8 cellular contexts compared by ENCODE assay signal in the genomic region with DNA sequence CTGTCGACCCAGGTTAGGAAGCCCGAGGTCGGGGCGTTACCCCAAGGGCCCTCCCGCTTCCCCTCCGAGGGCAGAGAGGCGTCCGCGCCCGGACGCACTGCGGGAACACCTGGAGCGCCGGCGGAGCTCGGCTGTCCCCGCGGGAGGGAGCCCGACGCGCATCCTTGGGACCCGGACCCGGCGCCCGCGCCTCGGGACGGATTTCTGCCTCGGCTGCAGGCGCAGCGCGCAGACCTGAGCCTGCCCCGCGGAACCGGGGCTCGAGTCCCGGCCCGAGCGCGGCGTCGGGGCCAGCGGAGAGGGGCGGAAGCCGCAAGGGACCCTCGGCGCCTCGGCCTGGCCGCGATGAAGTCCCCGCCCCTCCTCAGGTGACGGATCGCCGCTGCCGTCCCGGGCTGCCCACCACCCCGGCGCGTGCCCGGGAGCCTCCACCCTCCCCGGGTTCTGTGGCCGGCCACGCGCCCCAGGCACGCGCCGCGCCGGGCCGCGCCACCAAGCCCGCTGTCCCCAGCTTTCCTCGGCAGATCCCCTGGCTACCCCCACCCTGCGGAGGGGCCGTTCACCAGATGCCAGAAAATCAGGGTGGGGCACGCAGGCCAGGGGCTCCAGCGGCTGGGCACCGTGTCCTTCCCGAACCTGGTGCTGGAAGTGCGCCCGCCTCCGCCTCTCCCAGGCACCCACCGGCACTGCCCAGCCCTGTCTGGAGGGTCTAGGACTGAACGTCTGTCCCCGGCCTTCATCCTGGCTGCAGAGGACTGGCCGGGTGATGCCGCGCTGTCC. TPM values are rescaled to one million over a fixed set of nuclear protein-coding genes. Genes with fewer than 3 reads are reported as not detected.
DNase-seq lines count a peak whose midpoint lies in the region; ATAC-seq and TF ChIP-seq lines count a peak whose summit lies in the region.

No MANE protein-coding gene starts in this region.

- H3K4me1 ChIP-seq in left ventricle myocardium inferior (peaks cover 25% of the 10 kb centered on the region), BE2C (no peaks in the 10 kb centered on the region)

- H3K36me3 ChIP-seq in left ventricle myocardium inferior = no peaks in the 10 kb centered on the region
- no peaks in the 10 kb centered on the region for H3K36me3 ChIP-seq in BE2C

- H3K4me3 ChIP-seq in left ventricle myocardium inferior (peak overlapping the region; percentile 57), skin epidermis (peak overlapping the region; percentile 34 to 56 (median 41)), BE2C (ENCODE audit: low read depth, low read length) (no peak overlapping the region; the same call in 1 of the 2 replicates)

- H3K36me3 Mint-ChIP-seq in CD14-positive monocyte = peaks cover 3 to 4% of the 10 kb centered on the region in 2 donors
- H3K36me3 Mint-ChIP-seq in activated CD4-positive, alpha-beta T cell treated with anti-CD3 and anti-CD28 coated beads, Interleukin-2, amount 10 ng/mL, durations not matched to agents 24 days and 14 days (ENCODE audit: low read depth) = peaks cover 16% of the 10 kb centered on the region

- DNase-seq in CD14-positive monocyte (ENCODE audit: low spot score) = no peak
- no peak for DNase-seq in activated CD4-positive, alpha-beta T cell treated with anti-CD3 and anti-CD28 coated beads, Interleukin-2, amount 10 ng/mL, durations not matched to agents 24 days and 14 days
- no peak for DNase-seq in left ventricle myocardium inferior
- DNase-seq in BE2C = no peak

- H3K27ac ChIP-seq in left ventricle myocardium inferior (replicated peaks) (no peak overlapping the region), skin epidermis (peak overlapping the region in 5 of 21 experiments; percentile 2 to 38 (median 10))

- peak overlapping the region; percentile 73 to 87 for H3K4me3 Mint-ChIP-seq in CD14-positive monocyte
- peak overlapping the region; percentile 98 for H3K4me3 Mint-ChIP-seq in activated CD4-positive, alpha-beta T cell treated with anti-CD3 and anti-CD28 coated beads, Interleukin-2, amount 10 ng/mL, durations not matched to agents 24 days and 14 days

- peaks cover 0 to 21% (median 16%) of the 10 kb centered on the region in 7 donors for H3K9me3 Mint-ChIP-seq in CD14-positive monocyte
- peaks cover 3% of the 10 kb centered on the region for H3K9me3 Mint-ChIP-seq in activated CD4-positive, alpha-beta T cell treated with anti-CD3 and anti-CD28 coated beads, Interleukin-2, amount 10 ng/mL, durations not matched to agents 24 days and 14 days

- H3K27me3 Mint-ChIP-seq in CD14-positive monocyte (ENCODE audit: low read depth in 3 of 3) = peaks cover 77 to 97% (median 89%) of the 10 kb centered on the region in 3 donors
- peaks cover 3% of the 10 kb centered on the region for H3K27me3 Mint-ChIP-seq in activated CD4-positive, alpha-beta T cell treated with anti-CD3 and anti-CD28 coated beads, Interleukin-2, amount 10 ng/mL, durations not matched to agents 24 days and 14 days

- no peak overlapping the region for H3K27ac Mint-ChIP-seq in CD14-positive monocyte
- H3K27ac Mint-ChIP-seq in activated CD4-positive, alpha-beta T cell treated with anti-CD3 and anti-CD28 coated beads, Interleukin-2, amount 10 ng/mL, durations not matched to agents 24 days and 14 days = peak overlapping the region; percentile 93

- TF ChIP-seq CTCF in CD14-positive monocyte (IDR thresholded peaks at IDR 0.05) (no peak), left ventricle myocardium inferior (IDR thresholded peaks at IDR 0.05; ENCODE audit: borderline replicate concordance) (no peak), BE2C (IDR thresholded peaks at IDR 0.05; ENCODE audit: low read depth, low read length) (no peak)

- H3K4me1 Mint-ChIP-seq in CD14-positive monocyte = peaks cover 17% of the 10 kb centered on the region
- peaks cover 37% of the 10 kb centered on the region for H3K4me1 Mint-ChIP-seq in activated CD4-positive, alpha-beta T cell treated with anti-CD3 and anti-CD28 coated beads, Interleukin-2, amount 10 ng/mL, durations not matched to agents 24 days and 14 days

- ATAC-seq in GM21576 (IDR thresholded peaks at IDR 0.05; ENCODE audit: unreplicated experiment) (peak; percentile 19), GM21786 (IDR thresholded peaks at IDR 0.05; ENCODE audit: unreplicated experiment) (no peak), GM18520 (IDR thresholded peaks at IDR 0.05; ENCODE audit: unreplicated experiment) (no peak)

- no peaks in the 10 kb centered on the region for H3K9me3 ChIP-seq in left ventricle myocardium inferior (replicated peaks)
- H3K9me3 ChIP-seq in BE2C = no peaks in the 10 kb centered on the region

- H3K27me3 ChIP-seq in left ventricle myocardium inferior (ENCODE audit: low read depth) (peaks cover 96% of the 10 kb centered on the region), BE2C (peaks cover 89% of the 10 kb centered on the region)

- intact Hi-C loops in CD14-positive monocyte (cut with micrococcal nuclease) = no loop called here
- intact Hi-C loops in activated CD4-positive, alpha-beta T cell treated with anti-CD3 and anti-CD28 coated beads, Interleukin-2, amount 10 ng/mL, durations not matched to agents 24 days and 14 days (cut with micrococcal nuclease) = loop anchor here (5.0 kb wide), 1 partner anchor 349 kb away; no protein-coding TSS in a partner anchor
- intact Hi-C loops in left ventricle myocardium inferior (cut with micrococcal nuclease) = no loop called here

RNA-seq across cellular contexts. Expression of gene GLB1L3, which starts 0.4 kb away (rescaled TPM):
- not detected for polyA plus RNA-seq in CD14-positive monocyte
- 16.5 and 17.0 TPM in 2 replicates for total RNA-seq in activated CD4-positive, alpha-beta T cell treated with anti-CD3 and anti-CD28 coated beads, Interleukin-2, amount 10 ng/mL, durations not matched to agents 24 days and 14 days
- total RNA-seq in left ventricle myocardium inferior = not detected
- polyA plus RNA-seq in BE2C (2012; ENCODE audit: insufficient read depth, insufficient read length, low read depth) = not detected

RNA-seq across cellular contexts. Expression of gene ACAD8, which starts 23.2 kb away (rescaled TPM):
- 10 to 100 TPM; 16.7 to 19.3 TPM for polyA plus RNA-seq in CD14-positive monocyte
- total RNA-seq in activated CD4-positive, alpha-beta T cell treated with anti-CD3 and anti-CD28 coated beads, Interleukin-2, amount 10 ng/mL, durations not matched to agents 24 days and 14 days = 26.0 and 26.7 TPM in 2 replicates
- total RNA-seq in left ventricle myocardium inferior = 40.7 TPM
- polyA plus RNA-seq in BE2C (2012; ENCODE audit: insufficient read depth, insufficient read length, low read depth) = 34.0 TPM

RNA-seq across cellular contexts. Expression of gene THYN1, which starts 23.4 kb away (rescaled TPM):
- 10 to 100 TPM; 57.6 to 65.7 TPM for polyA plus RNA-seq in CD14-positive monocyte
- 61.6 and 69.1 TPM in 2 replicates for total RNA-seq in activated CD4-positive, alpha-beta T cell treated with anti-CD3 and anti-CD28 coated beads, Interleukin-2, amount 10 ng/mL, durations not matched to agents 24 days and 14 days
- 41.2 TPM for total RNA-seq in left ventricle myocardium inferior
- 38.9 TPM for polyA plus RNA-seq in BE2C (2012; ENCODE audit: insufficient read depth, insufficient read length, low read depth)

RNA-seq across cellular contexts. Expression of gene VPS26B, which starts 52.1 kb away (rescaled TPM):
- polyA plus RNA-seq in CD14-positive monocyte = 10 to 100 TPM; 30.4 to 34.3 TPM
- total RNA-seq in activated CD4-positive, alpha-beta T cell treated with anti-CD3 and anti-CD28 coated beads, Interleukin-2, amount 10 ng/mL, durations not matched to agents 24 days and 14 days = 41.6 and 42.6 TPM in 2 replicates
- total RNA-seq in left ventricle myocardium inferior = 37.6 TPM
- polyA plus RNA-seq in BE2C (2012; ENCODE audit: insufficient read depth, insufficient read length, low read depth) = 99.7 TPM

RNA-seq across cellular contexts. Expression of gene NCAPD3, which starts 52.8 kb away (rescaled TPM):
- polyA plus RNA-seq in CD14-positive monocyte = 1 to 10 TPM; 4.0 to 6.0 TPM
- total RNA-seq in activated CD4-positive, alpha-beta T cell treated with anti-CD3 and anti-CD28 coated beads, Interleukin-2, amount 10 ng/mL, durations not matched to agents 24 days and 14 days = 108 and 111 TPM in 2 replicates
- total RNA-seq in left ventricle myocardium inferior = 17.2 TPM
- 75.8 TPM for polyA plus RNA-seq in BE2C (2012; ENCODE audit: insufficient read depth, insufficient read length, low read depth)

Comparison
In these comparisons a context has a peak if more than half of its experiments do, and no peak if none do; other contexts are left out.
1. RNA of gene GLB1L3, which starts 0.4 kb away (total RNA-seq): 16.5 to 17.0 TPM in activated CD4-positive, alpha-beta T cell treated with anti-CD3 and anti-CD28 coated beads, Interleukin-2, amount 10 ng/mL, durations not matched to agents 24 days and 14 days; not detected in left ventricle myocardium inferior (single experiment); every median in the first group is over 10 times any median in the second.